In the genomic region with DNA sequence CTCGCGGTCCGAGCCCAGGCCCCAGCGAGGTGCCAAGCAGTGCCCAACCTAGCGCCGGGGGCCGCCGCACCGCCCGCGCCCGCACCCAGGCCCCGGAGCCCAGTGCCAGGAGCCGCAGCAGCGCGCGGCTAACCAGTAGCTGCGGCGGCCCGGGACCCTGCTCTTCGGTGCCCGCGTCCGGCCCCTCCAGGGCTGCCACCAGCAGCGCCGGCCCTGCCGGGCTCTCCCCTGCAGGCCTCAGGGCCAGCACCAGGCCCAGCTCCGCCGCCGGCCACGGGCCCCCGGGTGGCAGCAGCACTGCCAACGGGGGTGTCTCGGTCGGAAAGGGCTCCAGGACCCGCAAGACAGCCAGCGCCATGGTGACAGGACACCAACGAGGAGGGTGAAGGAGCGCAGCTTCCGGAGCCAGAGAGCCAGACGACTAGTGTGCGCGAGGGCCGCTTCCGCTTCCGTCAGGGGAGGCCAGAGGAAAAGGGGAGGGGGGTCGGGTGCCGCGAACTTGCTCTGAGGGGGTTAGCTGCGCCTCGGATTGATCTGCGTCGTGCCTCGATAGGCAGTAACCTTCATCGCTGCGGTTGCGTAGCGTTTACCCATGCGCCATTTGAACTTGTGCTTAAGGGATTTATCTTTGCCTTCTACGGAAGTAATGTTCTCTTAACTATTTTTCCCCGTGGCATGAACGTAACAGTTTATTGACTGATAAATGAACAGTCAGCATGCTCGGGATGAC, we compare ENCODE assay signal across 1 cellular context.
A peak's percentile ranks its signal among the peaks of the same experiment; 100 is the strongest.
TF ChIP-seq lines count a peak whose summit lies in the region.

A gene with protein sequence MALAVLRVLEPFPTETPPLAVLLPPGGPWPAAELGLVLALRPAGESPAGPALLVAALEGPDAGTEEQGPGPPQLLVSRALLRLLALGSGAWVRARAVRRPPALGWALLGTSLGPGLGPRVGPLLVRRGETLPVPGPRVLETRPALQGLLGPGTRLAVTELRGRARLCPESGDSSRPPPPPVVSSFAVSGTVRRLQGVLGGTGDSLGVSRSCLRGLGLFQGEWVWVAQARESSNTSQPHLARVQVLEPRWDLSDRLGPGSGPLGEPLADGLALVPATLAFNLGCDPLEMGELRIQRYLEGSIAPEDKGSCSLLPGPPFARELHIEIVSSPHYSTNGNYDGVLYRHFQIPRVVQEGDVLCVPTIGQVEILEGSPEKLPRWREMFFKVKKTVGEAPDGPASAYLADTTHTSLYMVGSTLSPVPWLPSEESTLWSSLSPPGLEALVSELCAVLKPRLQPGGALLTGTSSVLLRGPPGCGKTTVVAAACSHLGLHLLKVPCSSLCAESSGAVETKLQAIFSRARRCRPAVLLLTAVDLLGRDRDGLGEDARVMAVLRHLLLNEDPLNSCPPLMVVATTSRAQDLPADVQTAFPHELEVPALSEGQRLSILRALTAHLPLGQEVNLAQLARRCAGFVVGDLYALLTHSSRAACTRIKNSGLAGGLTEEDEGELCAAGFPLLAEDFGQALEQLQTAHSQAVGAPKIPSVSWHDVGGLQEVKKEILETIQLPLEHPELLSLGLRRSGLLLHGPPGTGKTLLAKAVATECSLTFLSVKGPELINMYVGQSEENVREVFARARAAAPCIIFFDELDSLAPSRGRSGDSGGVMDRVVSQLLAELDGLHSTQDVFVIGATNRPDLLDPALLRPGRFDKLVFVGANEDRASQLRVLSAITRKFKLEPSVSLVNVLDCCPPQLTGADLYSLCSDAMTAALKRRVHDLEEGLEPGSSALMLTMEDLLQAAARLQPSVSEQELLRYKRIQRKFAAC (minus strand): TSS at position 389 of the 730 bp plus-strand sequence. CDS start 31 bp downstream, at position 358.

TF ChIP-seq in HEK293, 187 proteins besides CTCF, POLR2A, EP300 and RAD21 (continued from another document and continues in another):
- TF ChIP-seq ZBTB8A (tag by site-specific recombination; IDR thresholded peaks at IDR 0.05) (peak; percentile 30; the same call in 1 of the 2 replicates), ZEB2 (tag by site-specific recombination; IDR thresholded peaks at IDR 0.05) (peak; percentile 60), ZNF146 (tag by site-specific recombination; IDR thresholded peaks at IDR 0.05) (no peak), ZNF423 (tag by site-specific recombination; IDR thresholded peaks at IDR 0.05) (no peak), ZNF37A (tag by site-specific recombination; IDR thresholded peaks at IDR 0.05) (no peak), ZBTB20 (tag by site-specific recombination; IDR thresholded peaks at IDR 0.05) (peak; percentile 71; the same call in 1 of the 2 replicates), OSR2 (tag by site-specific recombination; IDR thresholded peaks at IDR 0.05) (peak; percentile 30; the same call in 1 of the 2 replicates), ZNF366 (tag by site-specific recombination; conservative IDR thresholded peaks at IDR 0.05) (no peak), ZNF2 (tag by site-specific recombination; IDR thresholded peaks at IDR 0.05) (peak; percentile 64; the same call in 1 of the 2 replicates), ZNF473 (tag by site-specific recombination; IDR thresholded peaks at IDR 0.05) (no peak), ZNF843 (tag by site-specific recombination; IDR thresholded peaks at IDR 0.05) (peak; percentile 44; the same call in 1 of the 2 replicates), ZNF530 (tag by site-specific recombination; IDR thresholded peaks at IDR 0.05; ENCODE audit: low read depth) (no peak), ZNF211 (tag by site-specific recombination; IDR thresholded peaks at IDR 0.05; ENCODE audit: low read depth) (no peak), GLIS2 (tag by site-specific recombination; IDR thresholded peaks at IDR 0.05) (peak; percentile 98), SP3 (tag by site-specific recombination; IDR thresholded peaks at IDR 0.05) (peak; percentile 40; the same call in 1 of the 2 replicates), ZNF555 (tag by site-specific recombination; conservative IDR thresholded peaks at IDR 0.05) (no peak), ZFP37 (tag by site-specific recombination; IDR thresholded peaks at IDR 0.05) (no peak; the same call in 1 of the 2 replicates)
- TF ChIP-seq, protein P1, sequence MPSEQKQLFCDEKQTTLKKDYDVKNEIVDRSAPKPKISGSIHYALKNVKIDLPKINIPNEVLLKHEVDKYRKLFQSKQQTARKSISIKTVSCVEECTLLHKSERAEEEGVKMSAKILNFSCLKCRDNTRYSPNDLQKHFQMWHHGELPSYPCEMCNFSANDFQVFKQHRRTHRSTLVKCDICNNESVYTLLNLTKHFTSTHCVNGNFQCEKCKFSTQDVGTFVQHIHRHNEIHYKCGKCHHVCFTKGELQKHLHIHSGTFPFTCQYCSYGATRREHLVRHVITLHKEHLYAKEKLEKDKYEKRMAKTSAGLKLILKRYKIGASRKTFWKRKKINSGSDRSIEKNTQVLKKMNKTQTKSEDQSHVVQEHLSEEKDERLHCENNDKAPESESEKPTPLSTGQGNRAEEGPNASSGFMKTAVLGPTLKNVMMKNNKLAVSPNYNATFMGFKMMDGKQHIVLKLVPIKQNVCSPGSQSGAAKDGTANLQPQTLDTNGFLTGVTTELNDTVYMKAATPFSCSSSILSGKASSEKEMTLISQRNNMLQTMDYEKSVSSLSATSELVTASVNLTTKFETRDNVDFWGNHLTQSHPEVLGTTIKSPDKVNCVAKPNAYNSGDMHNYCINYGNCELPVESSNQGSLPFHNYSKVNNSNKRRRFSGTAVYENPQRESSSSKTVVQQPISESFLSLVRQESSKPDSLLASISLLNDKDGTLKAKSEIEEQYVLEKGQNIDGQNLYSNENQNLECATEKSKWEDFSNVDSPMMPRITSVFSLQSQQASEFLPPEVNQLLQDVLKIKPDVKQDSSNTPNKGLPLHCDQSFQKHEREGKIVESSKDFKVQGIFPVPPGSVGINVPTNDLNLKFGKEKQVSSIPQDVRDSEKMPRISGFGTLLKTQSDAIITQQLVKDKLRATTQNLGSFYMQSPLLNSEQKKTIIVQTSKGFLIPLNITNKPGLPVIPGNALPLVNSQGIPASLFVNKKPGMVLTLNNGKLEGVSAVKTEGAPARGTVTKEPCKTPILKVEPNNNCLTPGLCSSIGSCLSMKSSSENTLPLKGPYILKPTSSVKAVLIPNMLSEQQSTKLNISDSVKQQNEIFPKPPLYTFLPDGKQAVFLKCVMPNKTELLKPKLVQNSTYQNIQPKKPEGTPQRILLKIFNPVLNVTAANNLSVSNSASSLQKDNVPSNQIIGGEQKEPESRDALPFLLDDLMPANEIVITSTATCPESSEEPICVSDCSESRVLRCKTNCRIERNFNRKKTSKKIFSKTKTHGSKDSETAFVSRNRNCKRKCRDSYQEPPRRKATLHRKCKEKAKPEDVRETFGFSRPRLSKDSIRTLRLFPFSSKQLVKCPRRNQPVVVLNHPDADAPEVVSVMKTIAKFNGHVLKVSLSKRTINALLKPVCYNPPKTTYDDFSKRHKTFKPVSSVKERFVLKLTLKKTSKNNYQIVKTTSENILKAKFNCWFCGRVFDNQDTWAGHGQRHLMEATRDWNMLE (tag by site-specific recombination; conservative IDR thresholded peaks at IDR 0.05; ENCODE audit: low read depth), result peak; percentile 62
- TF ChIP-seq, protein P2, sequence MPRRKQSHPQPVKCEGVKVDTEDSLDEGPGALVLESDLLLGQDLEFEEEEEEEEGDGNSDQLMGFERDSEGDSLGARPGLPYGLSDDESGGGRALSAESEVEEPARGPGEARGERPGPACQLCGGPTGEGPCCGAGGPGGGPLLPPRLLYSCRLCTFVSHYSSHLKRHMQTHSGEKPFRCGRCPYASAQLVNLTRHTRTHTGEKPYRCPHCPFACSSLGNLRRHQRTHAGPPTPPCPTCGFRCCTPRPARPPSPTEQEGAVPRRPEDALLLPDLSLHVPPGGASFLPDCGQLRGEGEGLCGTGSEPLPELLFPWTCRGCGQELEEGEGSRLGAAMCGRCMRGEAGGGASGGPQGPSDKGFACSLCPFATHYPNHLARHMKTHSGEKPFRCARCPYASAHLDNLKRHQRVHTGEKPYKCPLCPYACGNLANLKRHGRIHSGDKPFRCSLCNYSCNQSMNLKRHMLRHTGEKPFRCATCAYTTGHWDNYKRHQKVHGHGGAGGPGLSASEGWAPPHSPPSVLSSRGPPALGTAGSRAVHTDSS (tag by site-specific recombination; IDR thresholded peaks at IDR 0.05), result peak; percentile 72; the same call in 1 of the 2 replicates
- TF ChIP-seq, protein P3, sequence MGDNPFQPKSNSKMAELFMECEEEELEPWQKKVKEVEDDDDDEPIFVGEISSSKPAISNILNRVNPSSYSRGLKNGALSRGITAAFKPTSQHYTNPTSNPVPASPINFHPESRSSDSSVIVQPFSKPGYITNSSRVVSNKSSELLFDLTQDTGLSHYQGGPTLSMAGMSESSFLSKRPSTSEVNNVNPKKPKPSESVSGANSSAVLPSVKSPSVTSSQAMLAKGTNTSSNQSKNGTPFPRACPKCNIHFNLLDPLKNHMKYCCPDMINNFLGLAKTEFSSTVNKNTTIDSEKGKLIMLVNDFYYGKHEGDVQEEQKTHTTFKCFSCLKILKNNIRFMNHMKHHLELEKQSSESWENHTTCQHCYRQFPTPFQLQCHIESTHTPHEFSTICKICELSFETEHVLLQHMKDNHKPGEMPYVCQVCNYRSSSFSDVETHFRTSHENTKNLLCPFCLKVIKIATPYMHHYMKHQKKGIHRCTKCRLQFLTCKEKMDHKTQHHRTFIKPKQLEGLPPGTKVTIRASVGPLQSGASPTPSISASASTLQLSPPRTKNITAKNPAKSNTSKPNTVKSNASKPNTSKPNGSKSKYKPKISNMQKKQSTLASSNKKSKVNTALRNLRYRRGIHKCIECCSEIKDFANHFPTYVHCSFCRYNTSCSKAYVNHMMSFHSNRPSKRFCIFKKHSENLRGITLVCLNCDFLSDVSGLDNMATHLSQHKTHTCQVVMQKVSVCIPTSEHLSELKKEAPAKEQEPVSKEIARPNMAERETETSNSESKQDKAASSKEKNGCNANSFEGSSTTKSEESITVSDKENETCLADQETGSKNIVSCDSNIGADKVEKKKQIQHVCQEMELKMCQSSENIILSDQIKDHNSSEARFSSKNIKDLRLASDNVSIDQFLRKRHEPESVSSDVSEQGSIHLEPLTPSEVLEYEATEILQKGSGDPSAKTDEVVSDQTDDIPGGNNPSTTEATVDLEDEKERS (tag by site-specific recombination; IDR thresholded peaks at IDR 0.05), result no peak
- TF ChIP-seq, protein P4, sequence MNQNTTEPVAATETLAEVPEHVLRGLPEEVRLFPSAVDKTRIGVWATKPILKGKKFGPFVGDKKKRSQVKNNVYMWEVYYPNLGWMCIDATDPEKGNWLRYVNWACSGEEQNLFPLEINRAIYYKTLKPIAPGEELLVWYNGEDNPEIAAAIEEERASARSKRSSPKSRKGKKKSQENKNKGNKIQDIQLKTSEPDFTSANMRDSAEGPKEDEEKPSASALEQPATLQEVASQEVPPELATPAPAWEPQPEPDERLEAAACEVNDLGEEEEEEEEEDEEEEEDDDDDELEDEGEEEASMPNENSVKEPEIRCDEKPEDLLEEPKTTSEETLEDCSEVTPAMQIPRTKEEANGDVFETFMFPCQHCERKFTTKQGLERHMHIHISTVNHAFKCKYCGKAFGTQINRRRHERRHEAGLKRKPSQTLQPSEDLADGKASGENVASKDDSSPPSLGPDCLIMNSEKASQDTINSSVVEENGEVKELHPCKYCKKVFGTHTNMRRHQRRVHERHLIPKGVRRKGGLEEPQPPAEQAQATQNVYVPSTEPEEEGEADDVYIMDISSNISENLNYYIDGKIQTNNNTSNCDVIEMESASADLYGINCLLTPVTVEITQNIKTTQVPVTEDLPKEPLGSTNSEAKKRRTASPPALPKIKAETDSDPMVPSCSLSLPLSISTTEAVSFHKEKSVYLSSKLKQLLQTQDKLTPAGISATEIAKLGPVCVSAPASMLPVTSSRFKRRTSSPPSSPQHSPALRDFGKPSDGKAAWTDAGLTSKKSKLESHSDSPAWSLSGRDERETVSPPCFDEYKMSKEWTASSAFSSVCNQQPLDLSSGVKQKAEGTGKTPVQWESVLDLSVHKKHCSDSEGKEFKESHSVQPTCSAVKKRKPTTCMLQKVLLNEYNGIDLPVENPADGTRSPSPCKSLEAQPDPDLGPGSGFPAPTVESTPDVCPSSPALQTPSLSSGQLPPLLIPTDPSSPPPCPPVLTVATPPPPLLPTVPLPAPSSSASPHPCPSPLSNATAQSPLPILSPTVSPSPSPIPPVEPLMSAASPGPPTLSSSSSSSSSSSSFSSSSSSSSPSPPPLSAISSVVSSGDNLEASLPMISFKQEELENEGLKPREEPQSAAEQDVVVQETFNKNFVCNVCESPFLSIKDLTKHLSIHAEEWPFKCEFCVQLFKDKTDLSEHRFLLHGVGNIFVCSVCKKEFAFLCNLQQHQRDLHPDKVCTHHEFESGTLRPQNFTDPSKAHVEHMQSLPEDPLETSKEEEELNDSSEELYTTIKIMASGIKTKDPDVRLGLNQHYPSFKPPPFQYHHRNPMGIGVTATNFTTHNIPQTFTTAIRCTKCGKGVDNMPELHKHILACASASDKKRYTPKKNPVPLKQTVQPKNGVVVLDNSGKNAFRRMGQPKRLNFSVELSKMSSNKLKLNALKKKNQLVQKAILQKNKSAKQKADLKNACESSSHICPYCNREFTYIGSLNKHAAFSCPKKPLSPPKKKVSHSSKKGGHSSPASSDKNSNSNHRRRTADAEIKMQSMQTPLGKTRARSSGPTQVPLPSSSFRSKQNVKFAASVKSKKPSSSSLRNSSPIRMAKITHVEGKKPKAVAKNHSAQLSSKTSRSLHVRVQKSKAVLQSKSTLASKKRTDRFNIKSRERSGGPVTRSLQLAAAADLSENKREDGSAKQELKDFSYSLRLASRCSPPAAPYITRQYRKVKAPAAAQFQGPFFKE (tag by site-specific recombination; IDR thresholded peaks at IDR 0.05; ENCODE audit: borderline replicate concordance), result no peak
- TF ChIP-seq, protein P5, sequence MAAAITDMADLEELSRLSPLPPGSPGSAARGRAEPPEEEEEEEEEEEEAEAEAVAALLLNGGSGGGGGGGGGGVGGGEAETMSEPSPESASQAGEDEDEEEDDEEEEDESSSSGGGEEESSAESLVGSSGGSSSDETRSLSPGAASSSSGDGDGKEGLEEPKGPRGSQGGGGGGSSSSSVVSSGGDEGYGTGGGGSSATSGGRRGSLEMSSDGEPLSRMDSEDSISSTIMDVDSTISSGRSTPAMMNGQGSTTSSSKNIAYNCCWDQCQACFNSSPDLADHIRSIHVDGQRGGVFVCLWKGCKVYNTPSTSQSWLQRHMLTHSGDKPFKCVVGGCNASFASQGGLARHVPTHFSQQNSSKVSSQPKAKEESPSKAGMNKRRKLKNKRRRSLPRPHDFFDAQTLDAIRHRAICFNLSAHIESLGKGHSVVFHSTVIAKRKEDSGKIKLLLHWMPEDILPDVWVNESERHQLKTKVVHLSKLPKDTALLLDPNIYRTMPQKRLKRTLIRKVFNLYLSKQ (tag by site-specific recombination; IDR thresholded peaks at IDR 0.05; ENCODE audit: borderline replicate concordance), result no peak
- TF ChIP-seq, protein P6, sequence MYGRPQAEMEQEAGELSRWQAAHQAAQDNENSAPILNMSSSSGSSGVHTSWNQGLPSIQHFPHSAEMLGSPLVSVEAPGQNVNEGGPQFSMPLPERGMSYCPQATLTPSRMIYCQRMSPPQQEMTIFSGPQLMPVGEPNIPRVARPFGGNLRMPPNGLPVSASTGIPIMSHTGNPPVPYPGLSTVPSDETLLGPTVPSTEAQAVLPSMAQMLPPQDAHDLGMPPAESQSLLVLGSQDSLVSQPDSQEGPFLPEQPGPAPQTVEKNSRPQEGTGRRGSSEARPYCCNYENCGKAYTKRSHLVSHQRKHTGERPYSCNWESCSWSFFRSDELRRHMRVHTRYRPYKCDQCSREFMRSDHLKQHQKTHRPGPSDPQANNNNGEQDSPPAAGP (tag by site-specific recombination; IDR thresholded peaks at IDR 0.05), result 0 out of 2 replicates have a peak, but pooled peaks have one; percentile 33
